ENCODE assay signal across 9 cellular contexts in genomic region chr2:206068207-206068606, GRCh38.
"Had no signal": no experiment of that assay in that cellular context is flagged by ENCODE, and none has a peak within 500 bp of the region (broad histone marks: within the 10 kb centered on the region; RNA-seq: fewer than 3 reads in every experiment).

No MANE protein-coding gene starts in this region.

- ATAC-seq: GM23338 had no signal

- H3K27ac ChIP-seq: HL-60, KMS-11 had no signal

- H3K4me3 ChIP-seq: GM23338 had no signal

- DNase-seq: H9, HCEC 1CT, IMR-90, KBM-7 had no signal

- FAIRE-seq: H1, H54 had no signal

- H2AFZ ChIP-seq: GM23338 had no signal

- H3K4me2 ChIP-seq: GM23338, KMS-11 had no signal

- H3K9ac ChIP-seq: KMS-11 had no signal
